23 cellular contexts compared by ENCODE assay signal in genomic region chr3:38998086-38998485, GRCh38. TPM values are rescaled to one million over a fixed set of nuclear protein-coding genes. Genes with fewer than 3 reads are reported as not detected.
"Had no signal": no experiment of that assay in that cellular context is flagged by ENCODE, and none has a peak within 500 bp of the region (broad histone marks: within the 10 kb centered on the region; RNA-seq: fewer than 3 reads in every experiment).

No MANE protein-coding gene starts in this region.

- DNase-seq: activated CD4-positive, alpha-beta T cell treated with anti-CD3 and anti-CD28 coated beads for 48 hours; activated CD4-positive, alpha-beta T cell treated with anti-CD3 and anti-CD28 coated beads, Interleukin-2, amount 50 U/mL, for 48 hours; activated CD4-positive, CD25-positive, alpha-beta regulatory T cell treated with anti-CD3 and anti-CD28 coated beads, Interleukin-2, amount 50 U/mL, for 72 hours; activated CD8-positive, alpha-beta memory T cell treated with anti-CD3 and anti-CD28 coated beads, Interleukin-2, amount 10 ng/mL, durations not matched to agents 7 days and 5 days; activated effector memory CD4-positive, alpha-beta T cell treated with Interleukin-2 at 50 U/mL for 16 hours; activated naive CD4-positive, alpha-beta T cell; activated T-cell treated with anti-CD3 and anti-CD28 coated beads, Interleukin-2, amount 50 U/mL, for 24 hours; aorta; caudate nucleus; MV-4-11; NCI-H1092 treated with DMSO at 0.1 percent for 48 hours; NCI-H1417 treated with DMSO at 0.1 percent for 48 hours; NCI-H1694; NCI-H2029; NCI-H345; NCI-H510A; NCI-H526 treated with DMSO at 0.1 percent for 48 hours; NCI-H82; SHP77 treated with DMSO at 0.1 percent for 48 hours had no signal

- H3K9me3 ChIP-seq: breast epithelium had no signal

- ATAC-seq: activated CD8-positive, alpha-beta memory T cell treated with anti-CD3 and anti-CD28 coated beads, Interleukin-2, amount 10 ng/mL, durations not matched to agents 7 days and 5 days; WTC11 had no signal

- H3K36me3 ChIP-seq: breast epithelium had no signal

- H3K4me3 ChIP-seq: breast epithelium had no signal

- H3K27ac ChIP-seq: breast epithelium had no signal

- H3K4me1 ChIP-seq: breast epithelium had no signal

- H3K27me3 ChIP-seq: breast epithelium had no signal

RNA-seq across cellular contexts. Expression of gene SCN11A, which starts 53.7 kb away (rescaled TPM):
- total RNA-seq: MCF 10A, SK-MEL-5 had no signal
- polyA plus RNA-seq: aorta had no signal
